ENCODE assay signal across 11 cellular contexts in genomic region chr9:109331353-109331752, GRCh38. TPM values are rescaled to one million over a fixed set of nuclear protein-coding genes. Genes with fewer than 3 reads are reported as not detected.
DNase-seq lines count a peak whose midpoint lies in the region; ATAC-seq and TF ChIP-seq lines count a peak whose summit lies in the region.
"Had no signal": no experiment of that assay in that cellular context is flagged by ENCODE, and none has a peak within 500 bp of the region (broad histone marks: within the 10 kb centered on the region; RNA-seq: fewer than 3 reads in every experiment).

No MANE protein-coding gene starts in this region.

- no peaks in the 10 kb centered on the region for H3K36me3 Mint-ChIP-seq in mesothelial cell of epicardium
- H3K36me3 Mint-ChIP-seq in activated T-cell treated with anti-CD3 and anti-CD28 coated beads, Interleukin-2, amount 50 U/mL, for 24 hours (ENCODE audit: low read depth), result no peaks in the 10 kb centered on the region

- H4K91ac ChIP-seq in trophoblast cell (ENCODE audit: low read depth, low read length), result no peak overlapping the region

- peak overlapping the region; percentile 64 for H2BK120ac ChIP-seq in trophoblast cell (ENCODE audit: insufficient read depth, low read length, poor library complexity)

- H3K79me2 ChIP-seq in trophoblast cell (ENCODE audit: control insufficient read depth, insufficient read depth, low read length, poor library complexity), result no peaks in the 10 kb centered on the region

- H4K8ac ChIP-seq in trophoblast cell (ENCODE audit: low read depth, low read length), result peak overlapping the region; percentile 57

- no peaks in the 10 kb centered on the region for H3K9me3 Mint-ChIP-seq in mesothelial cell of epicardium
- no peaks in the 10 kb centered on the region for H3K9me3 Mint-ChIP-seq in activated T-cell treated with anti-CD3 and anti-CD28 coated beads, Interleukin-2, amount 50 U/mL, for 24 hours
- H3K9me3 Mint-ChIP-seq: activated T-helper 17 cell treated with anti-CD3 and anti-CD28 coated beads, Interleukin-2, amount 50 U/mL, for 72 hours had no signal

- H3K27ac ChIP-seq in adrenal gland (peak overlapping the region in 3 of 5 donors; percentile 30 to 57 (median 48)), trophoblast cell (ENCODE audit: low read depth, low read length) (no peak overlapping the region)

- no peak overlapping the region for H3K23ac ChIP-seq in trophoblast cell (ENCODE audit: low read length)

- H2AK5ac ChIP-seq in trophoblast cell (ENCODE audit: low read length), result peak overlapping the region; percentile 88

- H3K18ac ChIP-seq in trophoblast cell (ENCODE audit: low read length), result no peak overlapping the region

- H3K4me3 ChIP-seq in adrenal gland (no peak overlapping the region), trophoblast cell (ENCODE audit: low read depth, low read length) (no peak overlapping the region)
- H3K4me3 ChIP-seq: thoracic aorta had no signal

- peaks cover 4% of the 10 kb centered on the region for H3K79me1 ChIP-seq in trophoblast cell (ENCODE audit: low read length)

- H3K4ac ChIP-seq in trophoblast cell (ENCODE audit: low read depth, low read length), result no peak overlapping the region

- TF ChIP-seq CTCF in adrenal gland (IDR thresholded peaks at IDR 0.05), result no peak
- no peak for TF ChIP-seq CTCF in mesothelial cell of epicardium (IDR thresholded peaks at IDR 0.05; ENCODE audit: unreplicated experiment)

- DNase-seq in G401 (ENCODE audit: low spot score) (peak; percentile 12), adrenal gland (peak; percentile 66 to 85 (median 80)), left cardiac atrium (peak; percentile 39), trophoblast cell (peak in 1 of 2 donors; percentile 16), mesothelial cell of epicardium (ENCODE audit: low spot score in 2 of 2, unreplicated experiment in 2 of 2) (no peak), cortex of kidney (lab: John Stamatoyannopoulos, UW) (no peak)
- no peak for DNase-seq in activated T-cell treated with anti-CD3 and anti-CD28 coated beads, Interleukin-2, amount 50 U/mL, for 24 hours

- intact Hi-C loops in adrenal gland (cut with DNase I) (no loop called here), left cardiac atrium (cut with DNase I) (no loop called here)

- H3K9me3 ChIP-seq in adrenal gland (replicated peaks in 1 of 3) (no peaks in the 10 kb centered on the region), trophoblast cell (ENCODE audit: insufficient read depth, low read depth, low read length) (no peaks in the 10 kb centered on the region)
- H3K9me3 ChIP-seq: thoracic aorta had no signal

- H3K4me1 ChIP-seq in adrenal gland (replicated peaks in 1 of 2) (peaks cover 14 to 26% of the 10 kb centered on the region in 2 donors), trophoblast cell (ENCODE audit: control insufficient read depth in 1 of 2, insufficient read depth in 2 of 2, low read length in 2 of 2) (peaks cover 13 to 14% of the 10 kb centered on the region in 2 experiments)

- H3K27me3 ChIP-seq in adrenal gland (no peaks in the 10 kb centered on the region), trophoblast cell (ENCODE audit: insufficient read depth, low read length) (no peaks in the 10 kb centered on the region)
- H3K27me3 ChIP-seq: dorsolateral prefrontal cortex had no signal

- in situ Hi-C loops in G401 (cut with HindIII; ENCODE audit: low sequenced_read_pairs), result no loop called here

- H2BK5ac ChIP-seq in trophoblast cell (ENCODE audit: low read depth, low read length, poor library complexity), result no peak overlapping the region

- H3K27ac Mint-ChIP-seq in mesothelial cell of epicardium, result no peak overlapping the region
- H3K27ac Mint-ChIP-seq in activated T-cell treated with anti-CD3 and anti-CD28 coated beads, Interleukin-2, amount 50 U/mL, for 24 hours, result no peak overlapping the region
- H3K27ac Mint-ChIP-seq: activated T-helper 17 cell treated with anti-CD3 and anti-CD28 coated beads, Interleukin-2, amount 50 U/mL, for 72 hours had no signal

- no peak overlapping the region for H3K14ac ChIP-seq in trophoblast cell (ENCODE audit: low read length)

- WGBS in adrenal gland, 4 donors, result 13 to 32% (median 27%) methylated on average over 4 to 5 of the region's 5 CpGs
- WGBS in trophoblast cell (ENCODE audit: extremely low coverage, insufficient coverage, insufficient read length), result no CpG with 5 or more reads among the region's 5 CpGs

- TF ChIP-seq POLR2A in adrenal gland (IDR thresholded peaks at IDR 0.05), result no peak

- ATAC-seq in left cardiac atrium (peak; percentile 52 to 80), HG02678 (IDR thresholded peaks at IDR 0.05; ENCODE audit: unreplicated experiment) (no peak)
- ATAC-seq: activated T-helper 17 cell treated with anti-CD3 and anti-CD28 coated beads, Interleukin-2, amount 50 U/mL, for 72 hours had no signal

- H3K4me3 Mint-ChIP-seq in mesothelial cell of epicardium, result no peak overlapping the region
- no peak overlapping the region for H3K4me3 Mint-ChIP-seq in activated T-cell treated with anti-CD3 and anti-CD28 coated beads, Interleukin-2, amount 50 U/mL, for 24 hours
- H3K4me3 Mint-ChIP-seq: activated T-helper 17 cell treated with anti-CD3 and anti-CD28 coated beads, Interleukin-2, amount 50 U/mL, for 72 hours had no signal

- H4K12ac ChIP-seq in trophoblast cell (ENCODE audit: low read depth, low read length), result no peak overlapping the region

- peaks cover 32% of the 10 kb centered on the region for H3K4me1 Mint-ChIP-seq in mesothelial cell of epicardium
- no peaks in the 10 kb centered on the region for H3K4me1 Mint-ChIP-seq in activated T-cell treated with anti-CD3 and anti-CD28 coated beads, Interleukin-2, amount 50 U/mL, for 24 hours (ENCODE audit: low read depth)
- H3K4me1 Mint-ChIP-seq: activated T-helper 17 cell treated with anti-CD3 and anti-CD28 coated beads, Interleukin-2, amount 50 U/mL, for 72 hours had no signal

- H3K36me3 ChIP-seq in adrenal gland (replicated peaks in 1 of 2) (no peaks in the 10 kb centered on the region), trophoblast cell (ENCODE audit: control insufficient read depth in 1 of 2, insufficient read depth in 2 of 2, low read length in 2 of 2) (no peaks in the 10 kb centered on the region)
- H3K36me3 ChIP-seq: thoracic aorta had no signal

- no peak overlapping the region for H3K9ac ChIP-seq in trophoblast cell (ENCODE audit: low read length)

- H3K27me3 Mint-ChIP-seq in mesothelial cell of epicardium (ENCODE audit: low read depth), result peaks cover 4% of the 10 kb centered on the region
- peaks cover 35% of the 10 kb centered on the region for H3K27me3 Mint-ChIP-seq in activated T-cell treated with anti-CD3 and anti-CD28 coated beads, Interleukin-2, amount 50 U/mL, for 24 hours

- no peak overlapping the region for H3K4me2 ChIP-seq in trophoblast cell (ENCODE audit: low read length)

- peak overlapping the region; percentile 73 for H2BK12ac ChIP-seq in trophoblast cell (ENCODE audit: low read length)

- no peak overlapping the region for H2AFZ ChIP-seq in trophoblast cell (ENCODE audit: insufficient read depth, low read length, poor library complexity)

RNA-seq across cellular contexts. Expression of gene EPB41L4B, which starts 10.5 kb away (rescaled TPM):
- 3.2 and 6.5 TPM in 2 replicates for total RNA-seq in G401 (2014; rRNA removed; shearing (Covaris generic))
- total RNA-seq in adrenal gland, result 10 to 100 TPM; 13.4 to 26.7 (median 18.7) TPM
- 10 to 100 TPM in 1 of 3 donors, 1 to 10 TPM in 2; 7.4 to 37.2 (median 9.2) TPM for polyA plus RNA-seq in adrenal gland
- 10 to 100 TPM; 19.4 to 21.6 TPM for total RNA-seq in left cardiac atrium
- 23.7 and 24.0 TPM in 2 replicates for polyA plus RNA-seq in trophoblast cell (2013)
- total RNA-seq in mesothelial cell of epicardium, result 5.2 to 5.5 TPM (median 5.3 TPM) in 3 replicates

Comparison
In these comparisons a context has a peak if more than half of its experiments do, and no peak if none do; other contexts are left out.
1. DNase-seq: peak in G401 (single experiment), adrenal gland (7 of 7) and left cardiac atrium (single experiment); none in mesothelial cell of epicardium (0 of 2), activated T-cell treated with anti-CD3 and anti-CD28 coated beads, Interleukin-2, amount 50 U/mL, for 24 hours (single experiment) and cortex of kidney (single experiment).